In the genomic region with DNA sequence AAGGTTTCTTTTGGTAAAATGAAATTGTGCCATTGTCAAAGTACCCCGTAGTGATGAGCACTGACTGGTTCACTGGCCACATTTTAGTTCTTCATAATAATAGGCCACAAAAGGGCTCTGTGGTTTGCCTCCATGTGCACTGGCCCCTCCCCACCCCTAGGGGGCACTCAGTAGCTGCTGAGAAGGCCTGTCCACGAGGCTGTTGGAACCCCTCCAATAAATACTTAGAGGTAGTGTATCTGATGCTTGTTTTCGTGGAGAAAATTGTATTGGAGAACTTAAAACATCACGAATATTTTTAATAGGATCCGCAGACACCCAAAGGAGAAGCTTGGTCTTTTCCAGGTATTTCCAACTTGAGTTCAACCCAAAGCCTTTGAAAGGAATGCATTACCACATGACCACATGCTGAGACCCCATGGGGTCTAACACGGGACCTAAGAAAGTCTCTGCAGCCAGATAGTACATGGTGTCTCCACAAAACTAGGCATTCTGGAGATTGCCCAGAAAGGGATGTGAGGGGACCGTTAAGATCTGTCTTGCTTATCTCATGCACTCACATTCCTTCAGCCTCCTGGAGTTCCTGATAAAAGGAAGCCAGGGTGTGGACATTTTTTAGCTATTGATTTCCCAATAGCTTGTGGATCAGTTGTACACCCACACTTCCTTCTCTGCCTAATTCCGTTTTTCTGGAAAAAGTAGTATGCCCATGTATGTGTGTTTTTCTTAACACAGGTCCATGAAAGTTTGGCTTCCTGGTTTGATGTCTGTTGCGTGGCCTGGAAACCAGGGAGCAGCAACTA, we compare ENCODE assay signal across 1 cellular context.
TF ChIP-seq lines count a peak whose summit lies in the region.

No MANE protein-coding gene starts in this region.

TF ChIP-seq in HepG2, 621 proteins besides CTCF, POLR2A, EP300 and RAD21 (continued from another document):
- no peak for TF ChIP-seq ZBTB4 (CRISPR knock-in tag; IDR thresholded peaks at IDR 0.05; ENCODE audit: borderline replicate concordance)
- TF ChIP-seq RBM22 (optimal IDR thresholded peaks at IDR 0.05; ENCODE audit: low read length) = peak; percentile 46
- TF ChIP-seq ZMYM4 (CRISPR knock-in tag; IDR thresholded peaks at IDR 0.05) = 0 out of 2 replicates have a peak, but pooled peaks have one; percentile 34
- 0 out of 2 replicates have a peak, but pooled peaks have one; percentile 38 for TF ChIP-seq ZNF574 (CRISPR knock-in tag; IDR thresholded peaks at IDR 0.05)
- no peak for TF ChIP-seq ZNF646 (CRISPR knock-in tag; IDR thresholded peaks at IDR 0.05)
- peak; percentile 25 for TF ChIP-seq ZNF781 (CRISPR knock-in tag; IDR thresholded peaks at IDR 0.05; ENCODE audit: borderline replicate concordance, not compliant biosample characterization)
- 0 out of 2 replicates have a peak, but pooled peaks have one; percentile 36 for TF ChIP-seq EHMT2 (IDR thresholded peaks at IDR 0.05; ENCODE audit: borderline replicate concordance, low read depth, low read length)
- TF ChIP-seq CREB1 (IDR thresholded peaks at IDR 0.05) = no peak
- 0 out of 2 replicates have a peak, but pooled peaks have one; percentile 15 for TF ChIP-seq CREB1 (CRISPR knock-in tag; IDR thresholded peaks at IDR 0.05)
- TF ChIP-seq, protein P1, sequence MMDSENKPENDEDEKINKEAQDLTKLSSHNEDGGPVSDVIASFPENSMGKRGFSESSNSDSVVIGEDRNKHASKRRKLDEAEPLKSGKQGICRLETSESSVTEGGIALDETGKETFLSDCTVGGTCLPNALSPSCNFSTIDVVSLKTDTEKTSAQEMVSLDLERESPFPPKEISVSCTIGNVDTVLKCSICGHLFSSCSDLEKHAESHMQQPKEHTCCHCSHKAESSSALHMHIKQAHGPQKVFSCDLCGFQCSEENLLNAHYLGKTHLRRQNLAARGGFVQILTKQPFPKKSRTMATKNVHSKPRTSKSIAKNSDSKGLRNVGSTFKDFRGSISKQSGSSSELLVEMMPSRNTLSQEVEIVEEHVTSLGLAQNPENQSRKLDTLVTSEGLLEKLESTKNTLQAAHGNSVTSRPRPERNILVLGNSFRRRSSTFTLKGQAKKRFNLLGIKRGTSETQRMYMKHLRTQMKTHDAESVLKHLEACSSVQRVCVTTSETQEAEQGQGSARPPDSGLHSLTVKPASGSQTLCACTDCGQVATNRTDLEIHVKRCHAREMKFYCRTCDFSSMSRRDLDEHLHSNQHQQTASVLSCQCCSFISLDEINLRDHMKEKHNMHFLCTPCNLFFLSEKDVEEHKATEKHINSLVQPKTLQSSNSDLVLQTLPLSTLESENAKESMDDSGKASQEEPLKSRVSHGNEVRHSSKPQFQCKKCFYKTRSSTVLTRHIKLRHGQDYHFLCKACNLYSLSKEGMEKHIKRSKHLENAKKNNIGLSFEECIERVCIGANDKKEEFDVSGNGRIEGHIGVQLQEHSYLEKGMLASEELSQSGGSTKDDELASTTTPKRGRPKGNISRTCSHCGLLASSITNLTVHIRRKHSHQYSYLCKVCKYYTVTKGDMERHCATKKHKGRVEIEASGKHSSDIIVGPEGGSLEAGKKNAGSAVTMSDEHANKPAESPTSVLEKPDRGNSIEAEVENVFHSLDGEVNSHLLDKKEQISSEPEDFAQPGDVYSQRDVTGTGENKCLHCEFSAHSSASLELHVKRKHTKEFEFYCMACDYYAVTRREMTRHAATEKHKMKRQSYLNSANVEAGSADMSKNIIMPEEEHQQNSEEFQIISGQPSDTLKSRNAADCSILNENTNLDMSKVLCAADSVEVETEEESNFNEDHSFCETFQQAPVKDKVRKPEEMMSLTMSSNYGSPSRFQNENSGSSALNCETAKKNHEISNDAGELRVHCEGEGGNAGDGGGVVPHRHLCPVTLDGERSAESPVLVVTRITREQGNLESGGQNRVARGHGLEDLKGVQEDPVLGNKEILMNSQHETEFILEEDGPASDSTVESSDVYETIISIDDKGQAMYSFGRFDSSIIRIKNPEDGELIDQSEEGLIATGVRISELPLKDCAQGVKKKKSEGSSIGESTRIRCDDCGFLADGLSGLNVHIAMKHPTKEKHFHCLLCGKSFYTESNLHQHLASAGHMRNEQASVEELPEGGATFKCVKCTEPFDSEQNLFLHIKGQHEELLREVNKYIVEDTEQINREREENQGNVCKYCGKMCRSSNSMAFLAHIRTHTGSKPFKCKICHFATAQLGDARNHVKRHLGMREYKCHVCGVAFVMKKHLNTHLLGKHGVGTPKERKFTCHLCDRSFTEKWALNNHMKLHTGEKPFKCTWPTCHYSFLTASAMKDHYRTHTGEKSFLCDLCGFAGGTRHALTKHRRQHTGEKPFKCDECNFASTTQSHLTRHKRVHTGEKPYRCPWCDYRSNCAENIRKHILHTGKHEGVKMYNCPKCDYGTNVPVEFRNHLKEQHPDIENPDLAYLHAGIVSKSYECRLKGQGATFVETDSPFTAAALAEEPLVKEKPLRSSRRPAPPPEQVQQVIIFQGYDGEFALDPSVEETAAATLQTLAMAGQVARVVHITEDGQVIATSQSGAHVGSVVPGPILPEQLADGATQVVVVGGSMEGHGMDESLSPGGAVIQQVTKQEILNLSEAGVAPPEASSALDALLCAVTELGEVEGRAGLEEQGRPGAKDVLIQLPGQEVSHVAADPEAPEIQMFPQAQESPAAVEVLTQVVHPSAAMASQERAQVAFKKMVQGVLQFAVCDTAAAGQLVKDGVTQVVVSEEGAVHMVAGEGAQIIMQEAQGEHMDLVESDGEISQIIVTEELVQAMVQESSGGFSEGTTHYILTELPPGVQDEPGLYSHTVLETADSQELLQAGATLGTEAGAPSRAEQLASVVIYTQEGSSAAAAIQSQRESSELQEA (CRISPR knock-in tag; IDR thresholded peaks at IDR 0.05; ENCODE audit: not compliant biosample characterization) = no peak
- peak; percentile 36; the same call in 1 of the 2 replicates for TF ChIP-seq ZNF564 (CRISPR knock-in tag; IDR thresholded peaks at IDR 0.05)
- TF ChIP-seq MEIS1 (CRISPR knock-in tag; IDR thresholded peaks at IDR 0.05; ENCODE audit: borderline replicate concordance) = no peak
- TF ChIP-seq MTA1 (CRISPR knock-in tag; IDR thresholded peaks at IDR 0.05; ENCODE audit: borderline replicate concordance) = no peak
- peak; percentile 51; the same call in 1 of the 2 replicates for TF ChIP-seq MYC (CRISPR knock-in tag; IDR thresholded peaks at IDR 0.05; ENCODE audit: borderline replicate concordance)
- peak; percentile 80 for TF ChIP-seq STAG1 (CRISPR knock-in tag; IDR thresholded peaks at IDR 0.05)
- no peak for TF ChIP-seq ELF1 (CRISPR knock-in tag; IDR thresholded peaks at IDR 0.05)
- TF ChIP-seq GABPB1 (CRISPR knock-in tag; IDR thresholded peaks at IDR 0.05) = no peak
- TF ChIP-seq MAX (IDR thresholded peaks at IDR 0.05) = peak; percentile 43
- peak; percentile 28; the same call in 1 of the 2 replicates for TF ChIP-seq HOXA3 (CRISPR knock-in tag; IDR thresholded peaks at IDR 0.05)
- TF ChIP-seq XRCC5 (optimal IDR thresholded peaks at IDR 0.05; ENCODE audit: low read length) = peak; percentile 68
